Comparison of ENCODE assay signal across 10 cellular contexts in genomic region chr21:34640858-34641257, GRCh38. TPM values are rescaled to one million over a fixed set of nuclear protein-coding genes. Genes with fewer than 3 reads are reported as not detected.
DNase-seq lines count a peak whose midpoint lies in the region; ATAC-seq, FAIRE-seq and TF ChIP-seq lines count a peak whose summit lies in the region.
"Had no signal": no experiment of that assay in that cellular context is flagged by ENCODE, and none has a peak within 500 bp of the region (broad histone marks: within the 10 kb centered on the region; RNA-seq: fewer than 3 reads in every experiment).

No MANE protein-coding gene starts in this region.

- TF ChIP-seq POLR2A in Peyer's patch (IDR thresholded peaks at IDR 0.05), result no peak

- no peak overlapping the region for H3K9ac ChIP-seq in adipocyte (ENCODE audit: low read length)
- H3K9ac ChIP-seq in neural progenitor cell, result no peak overlapping the region

- H3K4me1 Mint-ChIP-seq in neural progenitor cell, result no peaks in the 10 kb centered on the region

- H3K27me3 Mint-ChIP-seq in neural progenitor cell (ENCODE audit: insufficient read depth, low read depth), result peaks cover 2% of the 10 kb centered on the region

- no peak for ATAC-seq in GM18907 (IDR thresholded peaks at IDR 0.05; ENCODE audit: unreplicated experiment)

- TF ChIP-seq CTCF in BJ (IDR thresholded peaks at IDR 0.05; ENCODE audit: insufficient read depth, low read depth, low read length) (no peak), neural progenitor cell (IDR thresholded peaks at IDR 0.05) (no peak), Peyer's patch (IDR thresholded peaks at IDR 0.05) (no peak)

- H3K9me3 Mint-ChIP-seq in neural progenitor cell, result peaks cover 2% of the 10 kb centered on the region

- H3K4me3 Mint-ChIP-seq in neural progenitor cell, result no peak overlapping the region
- H3K4me3 Mint-ChIP-seq: nephron progenitor cell had no signal

- no peaks in the 10 kb centered on the region for H4K20me1 ChIP-seq in neural progenitor cell (ENCODE audit: low read depth)

- peak; percentile 38 for FAIRE-seq in HTR-8/SVneo (lab: Jason Lieb, UNC)

- no peaks in the 10 kb centered on the region for H3K79me2 ChIP-seq in neural progenitor cell (ENCODE audit: low read depth)

- H3K27ac Mint-ChIP-seq in neural progenitor cell, result no peak overlapping the region
- H3K27ac Mint-ChIP-seq: nephron progenitor cell had no signal

- H3K36me3 ChIP-seq in BJ (ENCODE audit: control insufficient read depth, insufficient read depth, low read length), result no peaks in the 10 kb centered on the region
- H3K36me3 ChIP-seq in adipocyte (ENCODE audit: control insufficient read depth, insufficient read depth, low read length, severe bottlenecking), result no peaks in the 10 kb centered on the region
- H3K36me3 ChIP-seq in neural progenitor cell, result no peaks in the 10 kb centered on the region
- no peaks in the 10 kb centered on the region for H3K36me3 ChIP-seq in Peyer's patch

- no peak overlapping the region for H2AFZ ChIP-seq in neural progenitor cell (replicated peaks)

- no peaks in the 10 kb centered on the region for H3F3A ChIP-seq in neural progenitor cell (ENCODE audit: low read depth)

- peaks cover 8% of the 10 kb centered on the region for H3K27me3 ChIP-seq in BJ (ENCODE audit: control insufficient read depth, insufficient read depth, low read length)
- H3K27me3 ChIP-seq in adipocyte (replicated peaks; ENCODE audit: control insufficient read depth, insufficient read depth, low read length), result peaks cover 4% of the 10 kb centered on the region
- no peaks in the 10 kb centered on the region for H3K27me3 ChIP-seq in neural progenitor cell
- H3K27me3 ChIP-seq in Peyer's patch, result no peaks in the 10 kb centered on the region

- CTCF ChIA-PET in BJ (lab: Yijun Ruan, JAX), result interaction anchor here (1.2 to 1.7 kb wide), 3 partner anchors 10 to 278 kb away, joined by 4 to 6 read pairs (median 4); no protein-coding TSS in a partner anchor

- POLR2A ChIA-PET in BJ (lab: Charles Lee), result no interaction called here

- H3K4me1 ChIP-seq in adipocyte (ENCODE audit: control insufficient read depth, insufficient read depth, low read length) (peaks cover 11% of the 10 kb centered on the region), neural progenitor cell (no peaks in the 10 kb centered on the region), Peyer's patch (no peaks in the 10 kb centered on the region)

- H3K4me3 ChIP-seq in BJ (ENCODE audit: low read depth, low read length) (no peak overlapping the region), adipocyte (ENCODE audit: low read length) (peak overlapping the region; percentile 58), neural progenitor cell (no peak overlapping the region), Peyer's patch (no peak overlapping the region)

- H3K27ac ChIP-seq in neural progenitor cell (no peak overlapping the region), Peyer's patch (no peak overlapping the region)

- no peak overlapping the region for H3K4me2 ChIP-seq in neural progenitor cell

- H3K9me3 ChIP-seq in adipocyte (ENCODE audit: control insufficient read depth, low read length) (no peaks in the 10 kb centered on the region), neural progenitor cell (ENCODE audit: low read depth) (no peaks in the 10 kb centered on the region), Peyer's patch (no peaks in the 10 kb centered on the region)

- no peaks in the 10 kb centered on the region for H3K36me3 Mint-ChIP-seq in neural progenitor cell

- peak; percentile 47 for DNase-seq in BJ (ENCODE audit: low read depth)
- peak; percentile 53 for DNase-seq in HTR-8/SVneo (ENCODE audit: insufficient read length, low spot score)
- peak; percentile 69 for DNase-seq in adipocyte (ENCODE audit: low read depth)
- DNase-seq in lung microvascular endothelial cell (ENCODE audit: low read depth in 2 of 2), result peak; percentile 57 to 82
- DNase-seq in neural progenitor cell (ENCODE audit: low spot score), result no peak
- no peak for DNase-seq in DMS153 treated with DMSO at 0.1 percent for 48 hours (lab: John Stamatoyannopoulos, UW; ENCODE audit: unreplicated experiment)
- DNase-seq in Peyer's patch, result no peak
- DNase-seq: NCI-H774, nephron progenitor cell had no signal

RNA-seq across cellular contexts. Expression of gene RCAN1, which starts 25.9 kb away (rescaled TPM):
- polyA plus RNA-seq in BJ (2011; rRNA removed), result 56.2 and 91.8 TPM in 2 replicates
- polyA minus RNA-seq in BJ (2011; rRNA and poly(A)+ RNA removed), result 51.5 and 70.0 TPM in 2 replicates
- 24.0 and 31.5 TPM in 2 replicates for total RNA-seq in lung microvascular endothelial cell
- 6.5 and 6.9 TPM in 2 replicates for total RNA-seq in neural progenitor cell (ENCODE audit: low replicate concordance)
- total RNA-seq in Peyer's patch, result 10 to 100 TPM; 20.5 to 50.3 (median 26.2) TPM

RNA-seq across cellular contexts. Expression of gene CLIC6, which starts 27.9 kb away (rescaled TPM):
- polyA plus RNA-seq in BJ (2011; rRNA removed), result 0.02 and 0.04 TPM in 2 replicates
- not detected in 2 replicates for polyA minus RNA-seq in BJ (2011; rRNA and poly(A)+ RNA removed)
- total RNA-seq in lung microvascular endothelial cell, result not detected in 2 replicates
- 0.12 and 0.15 TPM in 2 replicates for total RNA-seq in neural progenitor cell (ENCODE audit: low replicate concordance)
- 1 to 10 TPM in 2 of 4 donors, under 1 TPM in 2; 0.66 to 3.5 (median 2.0) TPM for total RNA-seq in Peyer's patch

Comparison
In these comparisons a context has a peak if more than half of its experiments do, and no peak if none do; other contexts are left out.
1. DNase-seq: peak in BJ (single experiment), HTR-8/SVneo (single experiment), adipocyte (single experiment) and lung microvascular endothelial cell (2 of 2); none in neural progenitor cell (single experiment), DMS153 treated with DMSO at 0.1 percent for 48 hours (single experiment) and Peyer's patch (0 of 3).